19 cellular contexts compared by ENCODE assay signal in genomic region chr2:203830294-203831055, GRCh38. TPM values are rescaled to one million over a fixed set of nuclear protein-coding genes. Genes with fewer than 3 reads are reported as not detected.
A peak's percentile ranks its signal among the peaks of the same experiment; 100 is the strongest.
DNase-seq lines count a peak whose midpoint lies in the region; ATAC-seq lines count a peak whose summit lies in the region.
"Had no signal": no experiment of that assay in that cellular context is flagged by ENCODE, and none has a peak within 500 bp of the region (broad histone marks: within the 10 kb centered on the region; RNA-seq: fewer than 3 reads in every experiment).

No MANE protein-coding gene starts in this region.

- ATAC-seq in Right ventricle myocardium superior (ENCODE audit: poor library complexity) (peak; percentile 15), GM21619 (IDR thresholded peaks at IDR 0.05; ENCODE audit: unreplicated experiment) (no peak)
- peak; percentile 95 for ATAC-seq in activated T-cell treated with anti-CD3 and anti-CD28 coated beads, Interleukin-2, amount 50 U/mL, for 72 hours (replicated peaks in 1 of 2)
- ATAC-seq: body of pancreas had no signal

- H3K9me3 Mint-ChIP-seq in activated T-cell treated with anti-CD3 and anti-CD28 coated beads, Interleukin-2, amount 50 U/mL, for 72 hours: peaks cover 4 to 7% of the 10 kb centered on the region in 2 donors
- peaks cover 10% of the 10 kb centered on the region for H3K9me3 Mint-ChIP-seq in stimulated activated naive CD8-positive, alpha-beta T cell treated with anti-CD3 and anti-CD28 coated beads, Interleukin-15, Interleukin-2, amounts not matched to agents 100 ng/mL and 50 ng/mL, for 24 hours
- H3K9me3 Mint-ChIP-seq: type B pancreatic cell had no signal

- DNase-seq in Right ventricle myocardium superior: no peak
- no peak for DNase-seq in cardiac septum (ENCODE audit: low spot score)
- DNase-seq in activated T-cell treated with anti-CD3 and anti-CD28 coated beads, Interleukin-2, amount 50 U/mL, for 72 hours: peak; percentile 79 to 80
- DNase-seq in stimulated activated CD4-positive, alpha-beta T cell treated with anti-CD3 and anti-CD28 coated beads, Interleukin-12 subunit alpha, Interleukin-12 subunit beta, amount 100 ng/mL, for 48 hours (ENCODE audit: low read depth in 2 of 3, low spot score in 1 of 3): peak; percentile 67 to 78 (median 68)
- DNase-seq in SIG-M5 (lab: John Stamatoyannopoulos, UW): no peak
- DNase-seq in germinal center (ENCODE audit: low spot score): no peak
- DNase-seq: body of pancreas, Calu3, dorsolateral prefrontal cortex, esophagus squamous epithelium, GDM1, NCI-H2171 treated with DMSO at 0.1 percent for 48 hours, occipital lobe had no signal

- H3K27ac Mint-ChIP-seq in activated T-cell treated with anti-CD3 and anti-CD28 coated beads, Interleukin-2, amount 50 U/mL, for 72 hours: peak overlapping the region; percentile 94
- peak overlapping the region; percentile 98 for H3K27ac Mint-ChIP-seq in stimulated activated naive CD8-positive, alpha-beta T cell treated with anti-CD3 and anti-CD28 coated beads, Interleukin-15, Interleukin-2, amounts not matched to agents 100 ng/mL and 50 ng/mL, for 24 hours
- H3K27ac Mint-ChIP-seq: mesothelial cell of epicardium, type B pancreatic cell had no signal

- intact Hi-C loops in Right ventricle myocardium superior (cut with DNase I): no loop called here
- intact Hi-C loops in cardiac septum (cut with DNase I): no loop called here

- H3K4me3 Mint-ChIP-seq in activated T-cell treated with anti-CD3 and anti-CD28 coated beads, Interleukin-2, amount 50 U/mL, for 72 hours: peak overlapping the region; percentile 64 to 82
- peak overlapping the region; percentile 64 for H3K4me3 Mint-ChIP-seq in stimulated activated naive CD8-positive, alpha-beta T cell treated with anti-CD3 and anti-CD28 coated beads, Interleukin-15, Interleukin-2, amounts not matched to agents 100 ng/mL and 50 ng/mL, for 24 hours
- H3K4me3 Mint-ChIP-seq: IgD-negative memory B cell, mesothelial cell of epicardium, type B pancreatic cell had no signal

- H3K36me3 Mint-ChIP-seq in activated T-cell treated with anti-CD3 and anti-CD28 coated beads, Interleukin-2, amount 50 U/mL, for 72 hours (ENCODE audit: insufficient read depth in 2 of 2): peaks cover 8 to 16% of the 10 kb centered on the region in 2 donors
- H3K36me3 Mint-ChIP-seq in stimulated activated naive CD8-positive, alpha-beta T cell treated with anti-CD3 and anti-CD28 coated beads, Interleukin-15, Interleukin-2, amounts not matched to agents 100 ng/mL and 50 ng/mL, for 24 hours (ENCODE audit: low read depth): peaks cover 6% of the 10 kb centered on the region
- H3K36me3 Mint-ChIP-seq: IgD-negative memory B cell, mesothelial cell of epicardium, type B pancreatic cell had no signal

- peaks cover 36% of the 10 kb centered on the region for H3K4me1 Mint-ChIP-seq in activated T-cell treated with anti-CD3 and anti-CD28 coated beads, Interleukin-2, amount 50 U/mL, for 72 hours (ENCODE audit: low read depth)
- peaks cover 28% of the 10 kb centered on the region for H3K4me1 Mint-ChIP-seq in stimulated activated naive CD8-positive, alpha-beta T cell treated with anti-CD3 and anti-CD28 coated beads, Interleukin-15, Interleukin-2, amounts not matched to agents 100 ng/mL and 50 ng/mL, for 24 hours (ENCODE audit: low read depth)
- H3K4me1 Mint-ChIP-seq: IgD-negative memory B cell, mesothelial cell of epicardium had no signal

- H3K27me3 Mint-ChIP-seq in activated T-cell treated with anti-CD3 and anti-CD28 coated beads, Interleukin-2, amount 50 U/mL, for 72 hours (ENCODE audit: low read depth): no peaks in the 10 kb centered on the region
- H3K27me3 Mint-ChIP-seq in stimulated activated naive CD8-positive, alpha-beta T cell treated with anti-CD3 and anti-CD28 coated beads, Interleukin-15, Interleukin-2, amounts not matched to agents 100 ng/mL and 50 ng/mL, for 24 hours: peaks cover 12% of the 10 kb centered on the region

RNA-seq across cellular contexts. Expression of gene CTLA4, which starts 37.1 kb away (rescaled TPM):
- total RNA-seq in Right ventricle myocardium superior: 0.22 TPM
- total RNA-seq in cardiac septum: not detected
- 100 to 1,000 TPM; 132 to 254 TPM for total RNA-seq in activated T-cell treated with anti-CD3 and anti-CD28 coated beads, Interleukin-2, amount 50 U/mL, for 72 hours
- total RNA-seq: body of pancreas, Calu3, kidney epithelial cell, mesothelial cell of epicardium, occipital lobe had no signal

Comparison
In these comparisons a context has a peak if more than half of its experiments do, and no peak if none do; other contexts are left out.
1. DNase-seq: peak in activated T-cell treated with anti-CD3 and anti-CD28 coated beads, Interleukin-2, amount 50 U/mL, for 72 hours (2 of 2) and stimulated activated CD4-positive, alpha-beta T cell treated with anti-CD3 and anti-CD28 coated beads, Interleukin-12 subunit alpha, Interleukin-12 subunit beta, amount 100 ng/mL, for 48 hours (3 of 3); none in Right ventricle myocardium superior (single experiment), cardiac septum (single experiment), SIG-M5 (single experiment) and germinal center (single experiment).
2. RNA of gene CTLA4, which starts 37.1 kb away (total RNA-seq): 132 to 254 TPM in activated T-cell treated with anti-CD3 and anti-CD28 coated beads, Interleukin-2, amount 50 U/mL, for 72 hours; 0.22 TPM in Right ventricle myocardium superior (single experiment) and not detected in cardiac septum (single experiment); every median in the first group is over 100 times any median in the second.